ENCODE assay signal across 9 cellular contexts in genomic region chr15:37106490-37107001, GRCh38. TPM values are rescaled to one million over a fixed set of nuclear protein-coding genes. Genes with fewer than 3 reads are reported as not detected.
DNase-seq lines count a peak whose midpoint lies in the region; TF ChIP-seq lines count a peak whose summit lies in the region.
"Had no signal": no experiment of that assay in that cellular context is flagged by ENCODE, and none has a peak within 500 bp of the region (broad histone marks: within the 10 kb centered on the region; RNA-seq: fewer than 3 reads in every experiment).

No MANE protein-coding gene starts in this region.

- peak overlapping the region; percentile 80 for H3K27ac ChIP-seq in coronary artery

- H3K27ac Mint-ChIP-seq in T-helper 2 cell treated with Interferon-gamma antibody and Interleukin-4, amounts not matched to agents 5 μg/mL and 100 μg/mL, for 36 hours, result no peak overlapping the region

- H3K36me3 ChIP-seq in BE2C (no peaks in the 10 kb centered on the region), mucosa of stomach (ENCODE audit: control insufficient read depth, insufficient read depth, low read length) (no peaks in the 10 kb centered on the region)

- peaks cover 7% of the 10 kb centered on the region for H3K9me3 Mint-ChIP-seq in T-helper 2 cell treated with Interferon-gamma antibody and Interleukin-4, amounts not matched to agents 5 μg/mL and 100 μg/mL, for 36 hours

- H3K36me3 Mint-ChIP-seq in T-helper 2 cell treated with Interferon-gamma antibody and Interleukin-4, amounts not matched to agents 5 μg/mL and 100 μg/mL, for 36 hours (ENCODE audit: low read depth), result peaks cover 3% of the 10 kb centered on the region

- H3K27me3 ChIP-seq in BE2C, result no peaks in the 10 kb centered on the region
- H3K27me3 ChIP-seq in mucosa of stomach (ENCODE audit: control insufficient read depth, insufficient read depth, low read length), result peaks cover 4% of the 10 kb centered on the region

- H3K4me1 Mint-ChIP-seq in T-helper 2 cell treated with Interferon-gamma antibody and Interleukin-4, amounts not matched to agents 5 μg/mL and 100 μg/mL, for 36 hours (ENCODE audit: low read depth), result peaks cover 7% of the 10 kb centered on the region

- H3K4me3 Mint-ChIP-seq in T-helper 2 cell treated with Interferon-gamma antibody and Interleukin-4, amounts not matched to agents 5 μg/mL and 100 μg/mL, for 36 hours, result no peak overlapping the region

- DNase-seq in BE2C, result peak; percentile 78
- DNase-seq in Jurkat, Clone E6-1 (ENCODE audit: low read depth, low spot score), result peak; percentile 7
- DNase-seq in coronary artery (ENCODE audit: low spot score), result no peak
- no peak for DNase-seq in stimulated activated CD4-positive, alpha-beta T cell treated with anti-CD3 and anti-CD28 coated beads, Interleukin-4, amount 100 ng/mL, for 24 hours
- no peak for DNase-seq in effector CD4-positive, alpha-beta T cell
- DNase-seq in amniotic stem cell (lab: John Stamatoyannopoulos, UW), result no peak
- DNase-seq in T-helper 2 cell treated with Interferon-gamma antibody and Interleukin-4, amounts not matched to agents 5 μg/mL and 100 μg/mL, for 36 hours (ENCODE audit: low spot score), result no peak
- DNase-seq: activated CD4-positive, alpha-beta T cell treated with anti-CD3 and anti-CD28 coated beads for 48 hours had no signal

- H3K9me3 ChIP-seq in BE2C (no peaks in the 10 kb centered on the region), mucosa of stomach (ENCODE audit: control insufficient read depth, low read length) (no peaks in the 10 kb centered on the region)

- peaks cover 93% of the 10 kb centered on the region for H3K27me3 Mint-ChIP-seq in T-helper 2 cell treated with Interferon-gamma antibody and Interleukin-4, amounts not matched to agents 5 μg/mL and 100 μg/mL, for 36 hours (ENCODE audit: low read depth)

- peak overlapping the region; percentile 73 for H3K9ac ChIP-seq in mucosa of stomach (ENCODE audit: low read length)

- TF ChIP-seq CTCF in BE2C (IDR thresholded peaks at IDR 0.05; ENCODE audit: low read depth, low read length) (peak; percentile 72), coronary artery (IDR thresholded peaks at IDR 0.05) (no peak)

- H3K4me1 ChIP-seq in BE2C, result peaks cover 19% of the 10 kb centered on the region
- no peaks in the 10 kb centered on the region for H3K4me1 ChIP-seq in mucosa of stomach (ENCODE audit: control insufficient read depth, insufficient read depth, low read length)

- H3K4me3 ChIP-seq in BE2C (ENCODE audit: low read depth, low read length) (peak overlapping the region; percentile 79), coronary artery (peak overlapping the region; percentile 64), mucosa of stomach (ENCODE audit: low read length) (peak overlapping the region; percentile 39)
- no peak overlapping the region for H3K4me3 ChIP-seq in Jurkat, Clone E6-1 (ENCODE audit: low read length)

RNA-seq across cellular contexts. Expression of gene MEIS2, which starts 6.2 kb away (rescaled TPM):
- polyA plus RNA-seq in BE2C (2012; ENCODE audit: insufficient read depth, insufficient read length, low read depth), result 57.9 TPM
- 14.4 TPM for polyA plus RNA-seq in Jurkat, Clone E6-1 (2012; ENCODE audit: insufficient read depth, insufficient read length)

Comparison
In these comparisons a context has a peak if more than half of its experiments do, and no peak if none do; other contexts are left out.
1. DNase-seq: peak in BE2C (single experiment) and Jurkat, Clone E6-1 (single experiment); none in coronary artery (single experiment), stimulated activated CD4-positive, alpha-beta T cell treated with anti-CD3 and anti-CD28 coated beads, Interleukin-4, amount 100 ng/mL, for 24 hours (single experiment), effector CD4-positive, alpha-beta T cell (single experiment), amniotic stem cell (single experiment) and T-helper 2 cell treated with Interferon-gamma antibody and Interleukin-4, amounts not matched to agents 5 μg/mL and 100 μg/mL, for 36 hours (single experiment).